13 cellular contexts compared by ENCODE assay signal in genomic region chr9:114733814-114734213, GRCh38. TPM values are rescaled to one million over a fixed set of nuclear protein-coding genes. Genes with fewer than 3 reads are reported as not detected.
DNase-seq lines count a peak whose midpoint lies in the region; ATAC-seq, FAIRE-seq and TF ChIP-seq lines count a peak whose summit lies in the region.
"Had no signal": no experiment of that assay in that cellular context is flagged by ENCODE, and none has a peak within 500 bp of the region (broad histone marks: within the 10 kb centered on the region; RNA-seq: fewer than 3 reads in every experiment).

No MANE protein-coding gene starts in this region.

- DNase-seq in A172 (ENCODE audit: low spot score) (peak; percentile 85), H54 (ENCODE audit: insufficient read length, low spot score) (peak; percentile 27), SW480 (ENCODE audit: low spot score) (peak; percentile 36), fibroblast of lung (ENCODE audit: low read depth in 2 of 2) (peak; percentile 42 to 91), HEK293T (ENCODE audit: extremely low spot score) (no peak), NCI-H2107 (lab: John Stamatoyannopoulos, UW) (no peak), DMS79 treated with DMSO at 0.1 percent for 48 hours (lab: John Stamatoyannopoulos, UW) (no peak)
- DNase-seq: activated T-cell treated with anti-CD3 and anti-CD28 coated beads, Interleukin-2, amount 50 U/mL, for 48 hours; body of pancreas; effector memory CD8-positive, alpha-beta T cell; heart left ventricle; left cardiac atrium had no signal

- H3K9ac ChIP-seq in fibroblast of lung (ENCODE audit: insufficient read depth, low read length), result no peak overlapping the region

- peaks cover 2% of the 10 kb centered on the region for H3K4me1 ChIP-seq in fibroblast of lung (ENCODE audit: control insufficient read depth, extremely low read depth, insufficient read depth, low read length)
- H3K4me1 ChIP-seq: body of pancreas had no signal

- H3K79me2 ChIP-seq in fibroblast of lung (ENCODE audit: control insufficient read depth, insufficient read depth, low read length), result no peaks in the 10 kb centered on the region

- ATAC-seq in HG02759 (IDR thresholded peaks at IDR 0.05; ENCODE audit: unreplicated experiment), result no peak
- ATAC-seq: body of pancreas; effector memory CD8-positive, alpha-beta T cell; heart left ventricle; left cardiac atrium had no signal

- H3K36me3 ChIP-seq in fibroblast of lung (ENCODE audit: control insufficient read depth, insufficient read depth, low read length), result no peaks in the 10 kb centered on the region
- H3K36me3 ChIP-seq: heart left ventricle had no signal

- TF ChIP-seq POLR2A in H54 (IDR thresholded peaks at IDR 0.05; ENCODE audit: low read depth, low read length), result no peak

- H3K4me3 ChIP-seq in fibroblast of lung (replicated peaks in 1 of 4; ENCODE audit: control extremely low read depth in 1 of 4, insufficient read depth in 1 of 4, low read depth in 3 of 4, low read length in 4 of 4), result no peak overlapping the region
- H3K4me3 ChIP-seq: body of pancreas, heart left ventricle had no signal

- no peak overlapping the region for H3K4me2 ChIP-seq in fibroblast of lung (ENCODE audit: extremely low read depth, insufficient read depth, low read length)

- CTCF ChIA-PET in HEK293T (lab: Yijun Ruan, JAX), result interaction anchor here (0.6 kb wide), 1 partner anchor 539 kb away, joined by 3 read pairs; no protein-coding TSS in a partner anchor

- H3K9me3 ChIP-seq in fibroblast of lung (ENCODE audit: control insufficient read depth, insufficient read depth, low read depth, low read length), result no peaks in the 10 kb centered on the region
- H3K9me3 ChIP-seq: body of pancreas, heart left ventricle had no signal

- TF ChIP-seq CTCF in fibroblast of lung (conservative IDR thresholded peaks at IDR 0.05 in 1 of 2, IDR thresholded peaks at IDR 0.05 in 1 of 2; ENCODE audit: low read depth in 1 of 2, low read length in 2 of 2), result no peak

- no peaks in the 10 kb centered on the region for H3K27me3 ChIP-seq in fibroblast of lung (ENCODE audit: control insufficient read depth, insufficient read depth, low read length)
- H3K27me3 ChIP-seq: body of pancreas had no signal

- no peaks in the 10 kb centered on the region for H4K20me1 ChIP-seq in fibroblast of lung (ENCODE audit: control insufficient read depth, extremely low read depth, insufficient read depth, low read length)

- peak; percentile 52 for FAIRE-seq in H54 (lab: Jason Lieb, UNC)

- POLR2A ChIA-PET in HEK293T (lab: Yijun Ruan, JAX), result no interaction called here

- no peak overlapping the region for H2AFZ ChIP-seq in fibroblast of lung (ENCODE audit: low read length)

- no peak overlapping the region for H3K27ac ChIP-seq in fibroblast of lung (ENCODE audit: insufficient read depth, low read length)
- H3K27ac ChIP-seq: body of pancreas, heart left ventricle had no signal

TF ChIP-seq in HEK293T, 16 proteins besides CTCF, POLR2A, EP300 and RAD21:
- no peak for TF ChIP-seq NFRKB (IDR thresholded peaks at IDR 0.05)
- no peak for TF ChIP-seq HDGF (IDR thresholded peaks at IDR 0.05; ENCODE audit: borderline replicate concordance)
- no peak for TF ChIP-seq ZNF384 (IDR thresholded peaks at IDR 0.05)
- no peak for TF ChIP-seq BHLHE40 (IDR thresholded peaks at IDR 0.05; ENCODE audit: borderline replicate concordance)
- TF ChIP-seq FOXM1 (IDR thresholded peaks at IDR 0.05; ENCODE audit: borderline replicate concordance), result no peak
- no peak for TF ChIP-seq CTBP1 (IDR thresholded peaks at IDR 0.05; ENCODE audit: borderline replicate concordance)
- TF ChIP-seq SP1 (IDR thresholded peaks at IDR 0.05), result no peak
- TF ChIP-seq PKNOX1 (IDR thresholded peaks at IDR 0.05), result no peak
- no peak for TF ChIP-seq LEF1 (IDR thresholded peaks at IDR 0.05; ENCODE audit: borderline replicate concordance)

RNA-seq across cellular contexts. Expression of gene TEX48, which starts 51.8 kb away (rescaled TPM):
- not detected in 2 replicates for total RNA-seq in A172 (2014; rRNA removed; shearing (Covaris generic))
- total RNA-seq in fibroblast of lung, result not detected in 2 replicates
- polyA plus RNA-seq in fibroblast of lung, result not detected in 2 replicates
- polyA plus RNA-seq in fibroblast of lung (2012), result not detected in 2 replicates
- not detected in 2 replicates for polyA minus RNA-seq in fibroblast of lung (ENCODE audit: low replicate concordance)
- total RNA-seq: body of pancreas, heart left ventricle, left cardiac atrium had no signal
- polyA plus RNA-seq: heart left ventricle had no signal

Comparison
In these comparisons a context has a peak if more than half of its experiments do, and no peak if none do; other contexts are left out.
1. DNase-seq: peak in A172 (single experiment), H54 (single experiment), SW480 (single experiment) and fibroblast of lung (2 of 2); none in HEK293T (single experiment), NCI-H2107 (single experiment) and DMS79 treated with DMSO at 0.1 percent for 48 hours (single experiment).